ENCODE assay signal across 8 cellular contexts in genomic region chr16:80580109-80580832, GRCh38. TPM values are rescaled to one million over a fixed set of nuclear protein-coding genes. Genes with fewer than 3 reads are reported as not detected.
DNase-seq lines count a peak whose midpoint lies in the region; ATAC-seq, FAIRE-seq and TF ChIP-seq lines count a peak whose summit lies in the region.

No MANE protein-coding gene starts in this region.

- H3K4me3 ChIP-seq in H1 (ENCODE audit: extremely low read depth in 1 of 4, insufficient read depth in 2 of 4, low read depth in 3 of 4, low read length in 4 of 4) (no peak overlapping the region), BE2C (ENCODE audit: low read depth, low read length) (no peak overlapping the region)

- no peaks in the 10 kb centered on the region for H3K79me1 ChIP-seq in H1 (ENCODE audit: low read depth, low read length)

- POLR2A ChIA-PET in H1 (lab: Charles Lee; ENCODE audit: partially characterized antibody): no interaction called here

- H3K79me2 ChIP-seq in H1 (ENCODE audit: control insufficient read depth in 1 of 2, insufficient read depth in 2 of 2, low read length in 2 of 2): no peaks in the 10 kb centered on the region

- no peak overlapping the region for H2BK12ac ChIP-seq in H1 (ENCODE audit: low read depth, low read length)

- peak; percentile 45 for DNase-seq in activated CD4-positive, CD25-positive, alpha-beta regulatory T cell treated with anti-CD3 and anti-CD28 coated beads, Interleukin-2, amount 50 U/mL, for 16 hours (ENCODE audit: low read depth, low spot score)
- DNase-seq in H1 (ENCODE audit: low read depth in 1 of 2, low spot score in 2 of 2) (no peak), OCI-M1 (lab: John Stamatoyannopoulos, UW) (no peak), SW 1271 (lab: John Stamatoyannopoulos, UW) (no peak), BE2C (no peak)
- peak; percentile 65 for DNase-seq in stimulated activated naive CD4-positive, alpha-beta T cell treated with Interleukin-2 at 50 U/mL for 16 hours (lab: John Stamatoyannopoulos, UW)

- H3K18ac ChIP-seq in H1 (ENCODE audit: extremely low read depth, low read length): no peak overlapping the region

- H3K36me3 ChIP-seq in H1 (ENCODE audit: control insufficient read depth in 2 of 4, insufficient read depth in 4 of 4, low read length in 3 of 4) (no peaks in the 10 kb centered on the region), BE2C (no peaks in the 10 kb centered on the region)

- H3K4me1 ChIP-seq in H1 (replicated peaks in 1 of 4; ENCODE audit: control insufficient read depth in 3 of 4, insufficient read depth in 4 of 4, low read length in 3 of 4) (no peaks in the 10 kb centered on the region), BE2C (no peaks in the 10 kb centered on the region)

- TF ChIP-seq POLR2A in H1 (IDR thresholded peaks at IDR 0.05; ENCODE audit: control extremely low read depth in 1 of 2, low read depth in 2 of 2, low read length in 2 of 2): no peak

- 0 out of 2 replicates have a peak overlapping the region, but pooled peaks have one; percentile 19 for H4K8ac ChIP-seq in H1 (ENCODE audit: extremely low read depth, insufficient read depth, low read length)

- no peak overlapping the region for H4K91ac ChIP-seq in H1 (replicated peaks; ENCODE audit: insufficient read length, low read length)

- TF ChIP-seq CTCF in H1 (IDR thresholded peaks at IDR 0.05; ENCODE audit: control extremely low read depth in 1 of 3, insufficient read depth in 1 of 3, low read depth in 1 of 3, low read length in 3 of 3): peak in 2 of 3 experiments; percentile 4 to 5; a peak in 3 of 4 replicates
- TF ChIP-seq CTCF in BE2C (IDR thresholded peaks at IDR 0.05; ENCODE audit: low read depth, low read length): no peak

- H3K4me2 ChIP-seq in H1 (ENCODE audit: insufficient read depth in 1 of 2, low read depth in 2 of 2, low read length in 2 of 2): no peak overlapping the region

- no peak overlapping the region for H2AFZ ChIP-seq in H1 (ENCODE audit: low read length)

- no peak overlapping the region for H3K56ac ChIP-seq in H1 (replicated peaks; ENCODE audit: insufficient read length, low read depth, low read length)

- no peak for TF ChIP-seq RAD21 in H1 (IDR thresholded peaks at IDR 0.05 in 1 of 2, conservative IDR thresholded peaks at IDR 0.05 in 1 of 2; ENCODE audit: low read depth in 2 of 2, low read length in 2 of 2)

- H2BK5ac ChIP-seq in H1 (ENCODE audit: low read depth, low read length): no peak overlapping the region

- TF ChIP-seq EP300 in H1 (IDR thresholded peaks at IDR 0.05; ENCODE audit: borderline replicate concordance in 1 of 2, low read depth in 2 of 2, low read length in 2 of 2): no peak

- peaks cover 6% of the 10 kb centered on the region; the same call in 1 of the 2 replicates for H3K23me2 ChIP-seq in H1 (ENCODE audit: low read depth, low read length)

- H4K20me1 ChIP-seq in H1 (replicated peaks in 1 of 2; ENCODE audit: control insufficient read depth in 1 of 2, insufficient read depth in 2 of 2, low read length in 2 of 2): no peaks in the 10 kb centered on the region

- CTCF ChIA-PET in H1 (lab: Charles Lee; ENCODE audit: partially characterized antibody): interaction anchor here (1.0 to 1.2 kb wide), 2 partner anchors 53 to 273 kb away, joined by 3 read pairs; no protein-coding TSS in a partner anchor

- H2BK120ac ChIP-seq in H1 (replicated peaks; ENCODE audit: low read depth, low read length): no peak overlapping the region

- no peak overlapping the region for H2BK15ac ChIP-seq in H1 (ENCODE audit: low read length)

- FAIRE-seq in H1 (lab: Jason Lieb, UNC): no peak

- no peak overlapping the region for H3K9ac ChIP-seq in H1 (replicated peaks in 1 of 4; ENCODE audit: extremely low read depth in 1 of 4, low read depth in 3 of 4, low read length in 3 of 4)

- no peak overlapping the region for H3K14ac ChIP-seq in H1 (ENCODE audit: insufficient read length)

- no peak overlapping the region for H4K5ac ChIP-seq in H1 (ENCODE audit: insufficient read length, low read depth, low read length)

- no peak overlapping the region for H3K4ac ChIP-seq in H1 (replicated peaks; ENCODE audit: insufficient read length, low read depth, low read length)

- no peak overlapping the region for H2BK20ac ChIP-seq in H1 (ENCODE audit: low read length)

- H3K9me3 ChIP-seq in H1 (ENCODE audit: insufficient read depth in 2 of 2, low read depth in 1 of 2, low read length in 1 of 2) (peaks cover 28 to 39% of the 10 kb centered on the region in 2 experiments; a peak in 3 of 4 replicates), BE2C (no peaks in the 10 kb centered on the region; the same call in 1 of the 2 replicates)

- H3K27me3 ChIP-seq in H1 (replicated peaks in 1 of 4; ENCODE audit: control insufficient read depth in 3 of 4, extremely low read depth in 1 of 4, insufficient read depth in 3 of 4, low read length in 3 of 4): no peaks in the 10 kb centered on the region
- H3K27me3 ChIP-seq in BE2C: no peaks in the 10 kb centered on the region

- peak; percentile 82 for ATAC-seq in GM18499 (IDR thresholded peaks at IDR 0.05; ENCODE audit: insufficient read depth, unreplicated experiment)
- ATAC-seq in HG02798 (IDR thresholded peaks at IDR 0.05; ENCODE audit: poor library complexity, unreplicated experiment): peak; percentile 86

- 82% methylated on average over 10 of the region's 10 CpGs; no CpG with 5 or more reads in 1 of the 2 experiments for WGBS in H1 (ENCODE audit: extremely low coverage in 1 of 2, insufficient coverage in 1 of 2, insufficient read length in 1 of 2, insufficient replicate concordance in 2 of 2, low coverage in 1 of 2, low lambda C conversion rate in 2 of 2, missing lambda C conversion rate in 1 of 2), 2 experiments

- H3K23ac ChIP-seq in H1 (ENCODE audit: insufficient read length): no peak overlapping the region

- no peak overlapping the region for H2AK5ac ChIP-seq in H1 (ENCODE audit: low read depth, low read length)

- H3K27ac ChIP-seq in H1 (ENCODE audit: low read depth, low read length): no peak overlapping the region

TF ChIP-seq in H1, 55 proteins besides CTCF, POLR2A, EP300 and RAD21 (continues in another document):
- no peak for TF ChIP-seq TEAD4 (IDR thresholded peaks at IDR 0.05; ENCODE audit: low read depth, low read length)
- TF ChIP-seq BACH1 (IDR thresholded peaks at IDR 0.05; ENCODE audit: low read length): no peak
- TF ChIP-seq TAF1 (IDR thresholded peaks at IDR 0.05; ENCODE audit: low read depth, low read length): no peak
- TF ChIP-seq E2F6 (IDR thresholded peaks at IDR 0.05): no peak
- TF ChIP-seq RBBP5 (IDR thresholded peaks at IDR 0.05; ENCODE audit: borderline replicate concordance, low read depth, low read length): no peak
- no peak for TF ChIP-seq GTF2F1 (IDR thresholded peaks at IDR 0.05; ENCODE audit: borderline replicate concordance, low read depth, low read length)
- no peak for TF ChIP-seq SIX5 (IDR thresholded peaks at IDR 0.05; ENCODE audit: low read depth, low read length)
- no peak for TF ChIP-seq SP4 (IDR thresholded peaks at IDR 0.05; ENCODE audit: low read length)
- no peak for TF ChIP-seq FOSL1 (IDR thresholded peaks at IDR 0.05; ENCODE audit: insufficient read depth, low read depth, low read length)
- TF ChIP-seq MAFK (IDR thresholded peaks at IDR 0.05; ENCODE audit: low read depth, low read length): no peak
- TF ChIP-seq SRF (IDR thresholded peaks at IDR 0.05; ENCODE audit: low read depth, low read length): no peak
- TF ChIP-seq TBP (IDR thresholded peaks at IDR 0.05; ENCODE audit: low read depth, low read length): no peak
- no peak for TF ChIP-seq SP2 (IDR thresholded peaks at IDR 0.05; ENCODE audit: low read length)

RNA-seq across cellular contexts. Expression of gene DYNLRB2, which starts 39.5 kb away (rescaled TPM):
- not detected in 2 replicates for total RNA-seq in H1 (2021; fragmentation: NEBNext Ultra II Directional; extraction: Animal tissue kit (Norgen Biotek cat#: 25700))
- not detected in 2 replicates for polyA plus RNA-seq in H1 (2011; rRNA removed)
- polyA plus RNA-seq in H1 (2011; cell fraction: cytosol; rRNA removed): not detected
- polyA plus RNA-seq in H1 (2011; cell fraction: nucleus; rRNA removed): not detected
- polyA plus RNA-seq in H1 (2012, experiment 1 of 2): not detected in 4 replicates
- not detected for polyA plus RNA-seq in H1 (2012, experiment 2 of 2)
- polyA plus RNA-seq in H1 (2013, experiment 1 of 2): not detected
- polyA plus RNA-seq in H1 (2013, experiment 2 of 2): not detected
- not detected in 2 replicates for polyA minus RNA-seq in H1 (2011; rRNA and poly(A)+ RNA removed)
- polyA minus RNA-seq in H1 (2011; cell fraction: cytosol; rRNA and poly(A)+ RNA removed): not detected
- polyA minus RNA-seq in H1 (2011; cell fraction: nucleus; rRNA and poly(A)+ RNA removed): not detected
- polyA plus RNA-seq in BE2C (2012; ENCODE audit: insufficient read depth, insufficient read length, low read depth): not detected

Comparison
In these comparisons a context has a peak if more than half of its experiments do, and no peak if none do; other contexts are left out.
1. DNase-seq: peak in activated CD4-positive, CD25-positive, alpha-beta regulatory T cell treated with anti-CD3 and anti-CD28 coated beads, Interleukin-2, amount 50 U/mL, for 16 hours (single experiment) and stimulated activated naive CD4-positive, alpha-beta T cell treated with Interleukin-2 at 50 U/mL for 16 hours (single experiment); none in H1 (0 of 2), OCI-M1 (single experiment), SW 1271 (0 of 2) and BE2C (single experiment).